In genomic region chr4:153641532-153641931, GRCh38 we compare ENCODE assay signal across 20 cellular contexts. TPM values are rescaled to one million over a fixed set of nuclear protein-coding genes. Genes with fewer than 3 reads are reported as not detected.
DNase-seq lines count a peak whose midpoint lies in the region; ATAC-seq, FAIRE-seq and TF ChIP-seq lines count a peak whose summit lies in the region.
"Had no signal": no experiment of that assay in that cellular context is flagged by ENCODE, and none has a peak within 500 bp of the region (broad histone marks: within the 10 kb centered on the region; RNA-seq: fewer than 3 reads in every experiment).

No MANE protein-coding gene starts in this region.

- intact Hi-C loops in activated B cell treated with CpG ODN at 0.5 μM for 24 hours (cut with micrococcal nuclease): no loop called here

- no peak for TF ChIP-seq CTCF in activated B cell treated with CpG ODN at 0.5 μM for 24 hours (IDR thresholded peaks at IDR 0.05)

- POLR2A ChIA-PET in activated B cell treated with CpG ODN at 0.5 μM for 24 hours (lab: Charles Lee): no interaction called here

- DNase-seq in stimulated activated naive CD8-positive, alpha-beta T cell treated with anti-CD3 and anti-CD28 coated beads, Interleukin-15, amount 100 ng/mL, for 72 hours: no peak
- no peak for DNase-seq in stimulated activated naive CD8-positive, alpha-beta T cell treated with anti-CD3 and anti-CD28 coated beads, Interleukin-15, Interleukin-2, amounts not matched to agents 100 U/mL and 50 U/mL, for 24 hours
- DNase-seq in activated B cell treated with CpG ODN at 0.5 μM for 24 hours (no peak), NCI-H2029 (lab: John Stamatoyannopoulos, UW) (no peak), urothelium cell line (ENCODE audit: low spot score) (no peak)
- DNase-seq: Caco-2; CD4-positive, alpha-beta T cell; GDM1; KG1; NCI-H1436; NCI-H1930; NCI-H345; NCI-H526; Peyer's patch had no signal

- CTCF ChIA-PET in activated B cell treated with CpG ODN at 0.5 μM for 24 hours (lab: Charles Lee): no interaction called here

- H3K4me3 Mint-ChIP-seq in stimulated activated naive CD8-positive, alpha-beta T cell treated with anti-CD3 and anti-CD28 coated beads, Interleukin-15, amount 100 ng/mL, for 72 hours: no peak overlapping the region
- H3K4me3 Mint-ChIP-seq in activated B cell treated with CpG ODN at 0.5 μM for 24 hours: no peak overlapping the region
- H3K4me3 Mint-ChIP-seq in stimulated activated memory B cell treated with anti-CD40 and anti-IgM and Interleukin-4, amounts not matched to agents 10 μg/mL and 1 μg/mL and 100 μg/mL, for 72 hours: no peak overlapping the region
- H3K4me3 Mint-ChIP-seq: CD4-positive, alpha-beta T cell had no signal

- H3K27me3 Mint-ChIP-seq in stimulated activated naive CD8-positive, alpha-beta T cell treated with anti-CD3 and anti-CD28 coated beads, Interleukin-15, amount 100 ng/mL, for 72 hours: no peaks in the 10 kb centered on the region
- no peaks in the 10 kb centered on the region for H3K27me3 Mint-ChIP-seq in activated B cell treated with CpG ODN at 0.5 μM for 24 hours
- H3K27me3 Mint-ChIP-seq in stimulated activated memory B cell treated with anti-CD40 and anti-IgM and Interleukin-4, amounts not matched to agents 10 μg/mL and 1 μg/mL and 100 μg/mL, for 72 hours: no peaks in the 10 kb centered on the region
- H3K27me3 Mint-ChIP-seq: CD4-positive, alpha-beta T cell had no signal

- peaks cover 20% of the 10 kb centered on the region for H3K36me3 Mint-ChIP-seq in activated B cell treated with CpG ODN at 0.5 μM for 24 hours (ENCODE audit: low read depth)
- peaks cover 20% of the 10 kb centered on the region for H3K36me3 Mint-ChIP-seq in stimulated activated memory B cell treated with anti-CD40 and anti-IgM and Interleukin-4, amounts not matched to agents 10 μg/mL and 1 μg/mL and 100 μg/mL, for 72 hours

- no peak for FAIRE-seq in urothelium cell line (lab: Jason Lieb, UNC)

- H3K4me1 Mint-ChIP-seq in stimulated activated naive CD8-positive, alpha-beta T cell treated with anti-CD3 and anti-CD28 coated beads, Interleukin-15, amount 100 ng/mL, for 72 hours: peaks cover 8% of the 10 kb centered on the region
- peaks cover 6% of the 10 kb centered on the region for H3K4me1 Mint-ChIP-seq in activated B cell treated with CpG ODN at 0.5 μM for 24 hours
- peaks cover 21% of the 10 kb centered on the region for H3K4me1 Mint-ChIP-seq in stimulated activated memory B cell treated with anti-CD40 and anti-IgM and Interleukin-4, amounts not matched to agents 10 μg/mL and 1 μg/mL and 100 μg/mL, for 72 hours

- ATAC-seq in stimulated activated naive CD8-positive, alpha-beta T cell treated with anti-CD3 and anti-CD28 coated beads, Interleukin-15, amount 100 ng/mL, for 72 hours: peak; percentile 84
- no peak for ATAC-seq in stimulated activated naive CD8-positive, alpha-beta T cell treated with anti-CD3 and anti-CD28 coated beads, Interleukin-15, Interleukin-2, amounts not matched to agents 100 U/mL and 50 U/mL, for 24 hours
- ATAC-seq in HG03442 (IDR thresholded peaks at IDR 0.05; ENCODE audit: unreplicated experiment) (peak; percentile 37), activated B cell treated with CpG ODN at 0.5 μM for 24 hours (ENCODE audit: low read depth) (no peak), GM18868 (IDR thresholded peaks at IDR 0.05; ENCODE audit: unreplicated experiment) (no peak)
- ATAC-seq in stimulated activated memory B cell treated with anti-CD40 and anti-IgM and Interleukin-4, amounts not matched to agents 10 μg/mL and 1 μg/mL and 100 μg/mL, for 72 hours: peak; percentile 55
- ATAC-seq: Right ventricle myocardium inferior had no signal

- no peaks in the 10 kb centered on the region for H3K9me3 Mint-ChIP-seq in stimulated activated naive CD8-positive, alpha-beta T cell treated with anti-CD3 and anti-CD28 coated beads, Interleukin-15, amount 100 ng/mL, for 72 hours
- peaks cover 2% of the 10 kb centered on the region for H3K9me3 Mint-ChIP-seq in activated B cell treated with CpG ODN at 0.5 μM for 24 hours
- H3K9me3 Mint-ChIP-seq in stimulated activated memory B cell treated with anti-CD40 and anti-IgM and Interleukin-4, amounts not matched to agents 10 μg/mL and 1 μg/mL and 100 μg/mL, for 72 hours: no peaks in the 10 kb centered on the region
- H3K9me3 Mint-ChIP-seq: CD4-positive, alpha-beta T cell had no signal

- no peak overlapping the region for H3K27ac Mint-ChIP-seq in stimulated activated naive CD8-positive, alpha-beta T cell treated with anti-CD3 and anti-CD28 coated beads, Interleukin-15, amount 100 ng/mL, for 72 hours
- peak overlapping the region; percentile 33 for H3K27ac Mint-ChIP-seq in activated B cell treated with CpG ODN at 0.5 μM for 24 hours
- H3K27ac Mint-ChIP-seq in stimulated activated memory B cell treated with anti-CD40 and anti-IgM and Interleukin-4, amounts not matched to agents 10 μg/mL and 1 μg/mL and 100 μg/mL, for 72 hours: peak overlapping the region; percentile 54
- H3K27ac Mint-ChIP-seq: CD4-positive, alpha-beta T cell had no signal

RNA-seq across cellular contexts. Expression of gene TLR2, which starts 42.5 kb away (rescaled TPM):
- total RNA-seq in activated B cell treated with CpG ODN at 0.5 μM for 24 hours: 3.6 and 4.3 TPM in 2 replicates
- total RNA-seq: H4, HT-29 had no signal

Comparison
In these comparisons a context has a peak if more than half of its experiments do, and no peak if none do; other contexts are left out.
1. ATAC-seq: peak in stimulated activated naive CD8-positive, alpha-beta T cell treated with anti-CD3 and anti-CD28 coated beads, Interleukin-15, amount 100 ng/mL, for 72 hours (single experiment), HG03442 (single experiment) and stimulated activated memory B cell treated with anti-CD40 and anti-IgM and Interleukin-4, amounts not matched to agents 10 μg/mL and 1 μg/mL and 100 μg/mL, for 72 hours (single experiment); none in stimulated activated naive CD8-positive, alpha-beta T cell treated with anti-CD3 and anti-CD28 coated beads, Interleukin-15, Interleukin-2, amounts not matched to agents 100 U/mL and 50 U/mL, for 24 hours (single experiment), activated B cell treated with CpG ODN at 0.5 μM for 24 hours (single experiment) and GM18868 (single experiment).
2. H3K27ac Mint-ChIP-seq: peak in activated B cell treated with CpG ODN at 0.5 μM for 24 hours (single experiment) and stimulated activated memory B cell treated with anti-CD40 and anti-IgM and Interleukin-4, amounts not matched to agents 10 μg/mL and 1 μg/mL and 100 μg/mL, for 72 hours (single experiment); none in stimulated activated naive CD8-positive, alpha-beta T cell treated with anti-CD3 and anti-CD28 coated beads, Interleukin-15, amount 100 ng/mL, for 72 hours (0 of 2).